In the genomic region with DNA sequence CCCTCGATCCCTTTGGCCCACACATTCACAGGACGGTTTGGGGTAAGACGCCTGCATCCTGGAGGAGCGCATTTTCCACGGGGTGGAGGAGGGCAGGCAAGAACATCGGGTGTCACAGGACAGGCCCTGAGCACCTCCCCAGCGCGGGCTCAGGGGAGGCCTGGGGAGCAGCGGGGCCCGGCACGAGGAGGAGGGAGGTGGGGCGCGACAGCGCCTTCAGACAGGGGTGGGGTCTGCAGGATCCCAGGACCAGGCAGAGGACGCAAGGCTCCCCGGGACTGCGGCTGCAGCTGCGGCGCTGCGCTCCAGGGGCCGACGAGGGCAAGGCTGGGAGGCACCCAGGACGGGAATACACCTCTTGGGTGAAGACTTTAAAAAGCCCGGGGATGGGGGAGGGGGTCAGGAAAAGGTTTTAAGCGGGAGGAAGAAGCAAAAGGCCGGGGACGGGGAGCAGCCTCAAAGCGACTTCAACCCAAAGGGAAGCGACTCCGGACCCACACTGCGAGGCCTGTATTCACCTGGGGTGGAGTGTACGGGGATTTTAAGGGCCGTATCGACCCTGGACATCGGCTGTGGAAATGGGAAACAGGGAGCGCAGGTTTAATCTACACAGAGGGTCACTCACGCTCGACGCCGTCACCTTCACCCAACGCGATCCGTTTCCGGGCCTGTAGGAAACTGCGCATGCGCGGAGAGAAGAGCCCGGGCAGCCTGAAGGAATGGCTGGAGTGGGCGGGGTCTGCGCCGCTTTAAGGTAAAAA, we compare ENCODE assay signal across 8 cellular contexts. TPM values are rescaled to one million over a fixed set of nuclear protein-coding genes. Genes with fewer than 3 reads are reported as not detected.
A peak's percentile ranks its signal among the peaks of the same experiment; 100 is the strongest.
DNase-seq lines count a peak whose midpoint lies in the region; ATAC-seq and TF ChIP-seq lines count a peak whose summit lies in the region.

TSS of gene ZNF415 (minus strand) at position 680 of the 761 bp plus-strand sequence. CDS start 10,234 bp downstream, outside the sequence.

- peaks cover 11% of the 10 kb centered on the region; the same call in 1 of the 2 replicates for H3K79me2 ChIP-seq in Loucy (ENCODE audit: insufficient read depth, low read length)

- peaks cover 25% of the 10 kb centered on the region for H3K36me3 Mint-ChIP-seq in activated CD8-positive, alpha-beta T cell treated with anti-CD3 and anti-CD28 coated beads for 36 hours (ENCODE audit: low read depth)
- peaks cover 17% of the 10 kb centered on the region for H3K36me3 Mint-ChIP-seq in endothelial cell (ENCODE audit: low read depth, unreplicated experiment)

- TF ChIP-seq CTCF in Loucy (conservative IDR thresholded peaks at IDR 0.05; ENCODE audit: low read length), result no peak
- no peak for TF ChIP-seq CTCF in activated CD8-positive, alpha-beta T cell treated with anti-CD3 and anti-CD28 coated beads for 36 hours (IDR thresholded peaks at IDR 0.05)
- no peak for TF ChIP-seq CTCF in endothelial cell (IDR thresholded peaks at IDR 0.05; ENCODE audit: unreplicated experiment)

- peak within 1 kb of the TSS; percentile 75 for H3K9ac ChIP-seq in BLaER1
- H3K9ac ChIP-seq in Loucy (ENCODE audit: low read depth, low read length, poor library complexity, severe bottlenecking), result peak within 1 kb of the TSS; percentile 67

- H3K27ac ChIP-seq in BLaER1, result peak within 1 kb of the TSS; percentile 72

- H2AFZ ChIP-seq in Loucy (ENCODE audit: low read length), result peak within 1 kb of the TSS; percentile 74

- no peaks in the 10 kb centered on the region for H3F3A ChIP-seq in Loucy (ENCODE audit: low read depth)

- H3K4me3 Mint-ChIP-seq in activated CD8-positive, alpha-beta T cell treated with anti-CD3 and anti-CD28 coated beads for 36 hours, result peak within 1 kb of the TSS; percentile 76
- H3K4me3 Mint-ChIP-seq in endothelial cell (ENCODE audit: unreplicated experiment), result peak within 1 kb of the TSS; percentile 90

- H3K9me3 Mint-ChIP-seq in activated CD8-positive, alpha-beta T cell treated with anti-CD3 and anti-CD28 coated beads for 36 hours, result peaks cover 45% of the 10 kb centered on the region
- H3K9me3 Mint-ChIP-seq in endothelial cell (ENCODE audit: unreplicated experiment), result no peaks in the 10 kb centered on the region

- H4K20me1 ChIP-seq in BLaER1, result no peaks in the 10 kb centered on the region
- H4K20me1 ChIP-seq in Loucy (ENCODE audit: insufficient read depth, low read length, poor library complexity, severe bottlenecking), result no peaks in the 10 kb centered on the region

- H3K4me1 Mint-ChIP-seq in activated CD8-positive, alpha-beta T cell treated with anti-CD3 and anti-CD28 coated beads for 36 hours (ENCODE audit: low read depth), result peaks cover 12% of the 10 kb centered on the region
- H3K4me1 Mint-ChIP-seq in endothelial cell (ENCODE audit: unreplicated experiment), result peaks cover 24% of the 10 kb centered on the region

- H3K27me3 Mint-ChIP-seq in activated CD8-positive, alpha-beta T cell treated with anti-CD3 and anti-CD28 coated beads for 36 hours, result no peaks in the 10 kb centered on the region
- peaks cover 18% of the 10 kb centered on the region for H3K27me3 Mint-ChIP-seq in endothelial cell (ENCODE audit: unreplicated experiment)

- H3K9me3 ChIP-seq in BLaER1 (peaks cover 22% of the 10 kb centered on the region), Loucy (ENCODE audit: insufficient read depth, low read depth, low read length) (no peaks in the 10 kb centered on the region)

- DNase-seq in activated CD8-positive, alpha-beta T cell treated with anti-CD3 and anti-CD28 coated beads for 36 hours, result peak; percentile 87
- DNase-seq in endothelial cell (ENCODE audit: low spot score) (peak; percentile 75), medulla oblongata (ENCODE audit: extremely low spot score) (peak; percentile 70)
- peak; percentile 19 to 31 for DNase-seq in stimulated activated CD4-positive, alpha-beta T cell treated with anti-CD3 and anti-CD28 coated beads, Interleukin-4, amount 100 ng/mL, for 4 hours

- H3K4me3 ChIP-seq in BLaER1 (peak within 1 kb of the TSS; percentile 74), Loucy (ENCODE audit: low read length, poor library complexity, severe bottlenecking) (peak within 1 kb of the TSS; percentile 78)

- intact Hi-C loops in activated CD8-positive, alpha-beta T cell treated with anti-CD3 and anti-CD28 coated beads for 36 hours (cut with micrococcal nuclease), result no loop called here

- peak within 1 kb of the TSS; percentile 68 for H3K27ac Mint-ChIP-seq in activated CD8-positive, alpha-beta T cell treated with anti-CD3 and anti-CD28 coated beads for 36 hours
- H3K27ac Mint-ChIP-seq in endothelial cell (ENCODE audit: unreplicated experiment), result peak within 1 kb of the TSS; percentile 5

- CTCF ChIA-PET in activated CD8-positive, alpha-beta T cell treated with anti-CD3 and anti-CD28 coated beads for 36 hours (lab: Charles Lee), result no interaction called here

- H3K36me3 ChIP-seq in BLaER1 (0 out of 2 replicates have a peak, but pooled peaks cover 11% of the 10 kb centered on the region), Loucy (ENCODE audit: insufficient read depth, low read length) (no peaks in the 10 kb centered on the region)

- POLR2A ChIA-PET in activated CD8-positive, alpha-beta T cell treated with anti-CD3 and anti-CD28 coated beads for 36 hours (lab: Charles Lee), result no interaction called here

- ATAC-seq in activated CD8-positive, alpha-beta T cell treated with anti-CD3 and anti-CD28 coated beads for 36 hours, result peak; percentile 94
- no peak for ATAC-seq in GM21515 (IDR thresholded peaks at IDR 0.05; ENCODE audit: unreplicated experiment)
- ATAC-seq in GM18498 (IDR thresholded peaks at IDR 0.05; ENCODE audit: unreplicated experiment), result no peak

- H3K4me1 ChIP-seq in BLaER1 (peaks cover 8% of the 10 kb centered on the region; the same call in 1 of the 2 replicates), Loucy (ENCODE audit: insufficient read depth, low read length, poor library complexity, severe bottlenecking) (no peaks in the 10 kb centered on the region)

- peak within 1 kb of the TSS; percentile 79 for H3K4me2 ChIP-seq in BLaER1
- peak within 1 kb of the TSS; percentile 69 for H3K4me2 ChIP-seq in Loucy (ENCODE audit: low read depth, low read length, poor library complexity, severe bottlenecking)

- no peaks in the 10 kb centered on the region for H3K9me2 ChIP-seq in Loucy (replicated peaks; ENCODE audit: low read depth, low read length)

- no peaks in the 10 kb centered on the region for H3K27me3 ChIP-seq in BLaER1
- no peaks in the 10 kb centered on the region for H3K27me3 ChIP-seq in Loucy (ENCODE audit: insufficient read depth, low read length, poor library complexity, severe bottlenecking)

RNA-seq across cellular contexts. Expression of gene ZNF415, which starts in this region (rescaled TPM):
- 1 to 10 TPM; 3.1 to 3.7 TPM for total RNA-seq in activated CD8-positive, alpha-beta T cell treated with anti-CD3 and anti-CD28 coated beads for 36 hours
- 8.7 TPM for total RNA-seq in endothelial cell (ENCODE audit: unreplicated experiment)

Comparison
In these comparisons a context has a peak if more than half of its experiments do, and no peak if none do; other contexts are left out.
1. DNase-seq: peak in every context shown above with its lines; median percentile 87 in activated CD8-positive, alpha-beta T cell treated with anti-CD3 and anti-CD28 coated beads for 36 hours; 75 in endothelial cell; 70 in medulla oblongata; 25 in stimulated activated CD4-positive, alpha-beta T cell treated with anti-CD3 and anti-CD28 coated beads, Interleukin-4, amount 100 ng/mL, for 4 hours.